Comparison of ENCODE assay signal across 8 cellular contexts in genomic region chr15:73244333-73244732, GRCh38.
DNase-seq lines count a peak whose midpoint lies in the region; ATAC-seq and TF ChIP-seq lines count a peak whose summit lies in the region.

No MANE protein-coding gene starts in this region.

- no peak overlapping the region for H3K27ac ChIP-seq in left ventricle myocardium inferior (replicated peaks)

- H3K4me3 ChIP-seq in left ventricle myocardium inferior, result no peak overlapping the region

- DNase-seq in left ventricle myocardium inferior (no peak), Right ventricle myocardium superior (no peak), NCI-H69 (lab: John Stamatoyannopoulos, UW) (peak; percentile 27), MV-4-11 (lab: John Stamatoyannopoulos, UW) (no peak)
- DNase-seq in activated T-helper 1 cell treated with anti-CD3 and anti-CD28 coated beads, Interleukin-12 subunit alpha, Interleukin-12 subunit beta, Interleukin-2, Interleukin-4 antibody, amounts not matched to agents 30 ng/mL and 10 ng/mL and 1 ng/mL, durations not matched to agents 14 hours and 24 hours and 36 hours (ENCODE audit: low spot score), result no peak

- H3K27me3 Mint-ChIP-seq in activated T-helper 1 cell treated with anti-CD3 and anti-CD28 coated beads, Interleukin-12 subunit alpha, Interleukin-12 subunit beta, Interleukin-2, Interleukin-4 antibody, amounts not matched to agents 30 ng/mL and 10 ng/mL and 1 ng/mL, durations not matched to agents 14 hours and 24 hours and 36 hours (ENCODE audit: insufficient read depth), result peaks cover 3% of the 10 kb centered on the region

- H3K27me3 ChIP-seq in left ventricle myocardium inferior (ENCODE audit: low read depth), result no peaks in the 10 kb centered on the region

- no peak overlapping the region for H3K27ac Mint-ChIP-seq in activated T-helper 1 cell treated with anti-CD3 and anti-CD28 coated beads, Interleukin-12 subunit alpha, Interleukin-12 subunit beta, Interleukin-2, Interleukin-4 antibody, amounts not matched to agents 30 ng/mL and 10 ng/mL and 1 ng/mL, durations not matched to agents 14 hours and 24 hours and 36 hours

- TF ChIP-seq CTCF in left ventricle myocardium inferior (IDR thresholded peaks at IDR 0.05; ENCODE audit: borderline replicate concordance), result peak; percentile 14

- intact Hi-C loops in left ventricle myocardium inferior (cut with micrococcal nuclease) (no loop called here), Right ventricle myocardium superior (cut with DNase I) (no loop called here)
- intact Hi-C loops in activated T-helper 1 cell treated with anti-CD3 and anti-CD28 coated beads, Interleukin-12 subunit alpha, Interleukin-12 subunit beta, Interleukin-2, Interleukin-4 antibody, amounts not matched to agents 30 ng/mL and 10 ng/mL and 1 ng/mL, durations not matched to agents 14 hours and 24 hours and 36 hours (cut with micrococcal nuclease), result loop anchor here (5.0 to 10.0 kb wide), 3 partner anchors 117 to 388 kb away; partner anchors contain the start of genes NEO1 and NPTN

- H3K4me3 Mint-ChIP-seq in activated T-helper 1 cell treated with anti-CD3 and anti-CD28 coated beads, Interleukin-12 subunit alpha, Interleukin-12 subunit beta, Interleukin-2, Interleukin-4 antibody, amounts not matched to agents 30 ng/mL and 10 ng/mL and 1 ng/mL, durations not matched to agents 14 hours and 24 hours and 36 hours, result no peak overlapping the region

- no peaks in the 10 kb centered on the region for H3K4me1 ChIP-seq in left ventricle myocardium inferior

- H3K36me3 Mint-ChIP-seq in activated T-helper 1 cell treated with anti-CD3 and anti-CD28 coated beads, Interleukin-12 subunit alpha, Interleukin-12 subunit beta, Interleukin-2, Interleukin-4 antibody, amounts not matched to agents 30 ng/mL and 10 ng/mL and 1 ng/mL, durations not matched to agents 14 hours and 24 hours and 36 hours (ENCODE audit: low read depth), result no peaks in the 10 kb centered on the region

- no peaks in the 10 kb centered on the region for H3K4me1 Mint-ChIP-seq in activated T-helper 1 cell treated with anti-CD3 and anti-CD28 coated beads, Interleukin-12 subunit alpha, Interleukin-12 subunit beta, Interleukin-2, Interleukin-4 antibody, amounts not matched to agents 30 ng/mL and 10 ng/mL and 1 ng/mL, durations not matched to agents 14 hours and 24 hours and 36 hours (ENCODE audit: low read depth)

- peaks cover 6% of the 10 kb centered on the region for H3K36me3 ChIP-seq in left ventricle myocardium inferior

- no peak for ATAC-seq in Right ventricle myocardium superior (ENCODE audit: poor library complexity)
- ATAC-seq in esophagus mucosa, result peak; percentile 55
- no peak for ATAC-seq in GM21619 (IDR thresholded peaks at IDR 0.05; ENCODE audit: unreplicated experiment)
- no peak for ATAC-seq in GM21737 (IDR thresholded peaks at IDR 0.05; ENCODE audit: unreplicated experiment)

- no peaks in the 10 kb centered on the region for H3K9me3 Mint-ChIP-seq in activated T-helper 1 cell treated with anti-CD3 and anti-CD28 coated beads, Interleukin-12 subunit alpha, Interleukin-12 subunit beta, Interleukin-2, Interleukin-4 antibody, amounts not matched to agents 30 ng/mL and 10 ng/mL and 1 ng/mL, durations not matched to agents 14 hours and 24 hours and 36 hours

- no peaks in the 10 kb centered on the region for H3K9me3 ChIP-seq in left ventricle myocardium inferior (replicated peaks)
